In the genomic region with DNA sequence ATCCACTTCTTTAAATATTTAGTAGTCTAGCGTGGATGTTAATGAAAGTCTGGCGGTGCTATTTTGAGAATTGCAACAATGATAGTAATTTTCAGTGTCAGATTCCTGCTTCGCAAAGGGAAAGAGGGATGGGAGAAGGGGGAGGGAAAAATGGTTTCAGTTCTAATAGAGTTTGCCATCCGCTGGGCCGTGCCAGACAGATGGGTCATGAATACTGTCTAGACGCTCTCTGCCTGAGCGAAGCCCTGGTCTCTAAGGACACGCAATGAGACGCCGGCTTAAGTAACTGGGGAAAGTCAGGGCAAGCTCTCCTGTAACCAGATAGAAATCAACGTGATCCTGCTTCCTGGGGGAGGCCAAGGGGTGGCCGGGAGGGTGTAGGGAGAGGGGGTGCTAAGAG, we compare ENCODE assay signal across 11 cellular contexts.
DNase-seq lines count a peak whose midpoint lies in the region; ATAC-seq and TF ChIP-seq lines count a peak whose summit lies in the region.
"Had no signal": no experiment of that assay in that cellular context is flagged by ENCODE, and none has a peak within 500 bp of the region (broad histone marks: within the 10 kb centered on the region; RNA-seq: fewer than 3 reads in every experiment).

No MANE protein-coding gene starts in this region.

- TF ChIP-seq CTCF in fibroblast of mammary gland (conservative IDR thresholded peaks at IDR 0.05; ENCODE audit: control insufficient read depth, insufficient read depth, low read depth, low read length) (no peak), psoas muscle (IDR thresholded peaks at IDR 0.05) (no peak)

- 17 to 28% (median 22%) methylated on average over 12 of the region's 12 CpGs for WGBS in psoas muscle, 3 donors

- intact Hi-C loops in psoas muscle (cut with DNase I) = loop anchor here in 1 of 2 donors (5.0 kb wide), 1 partner anchor 225 kb away; no protein-coding TSS in a partner anchor

- H3K4me1 ChIP-seq in psoas muscle = peaks cover 45% of the 10 kb centered on the region

- H3K9me3 ChIP-seq in psoas muscle = no peaks in the 10 kb centered on the region
- H3K9me3 ChIP-seq: neutrophil had no signal

- no peak overlapping the region for H3K4me3 ChIP-seq in fibroblast of mammary gland (ENCODE audit: control insufficient read depth, low read depth, low read length)
- H3K4me3 ChIP-seq in psoas muscle = peak overlapping the region; percentile 40

- peak; percentile 87 to 91 (median 89) for ATAC-seq in psoas muscle
- ATAC-seq in GM19035 (IDR thresholded peaks at IDR 0.05; ENCODE audit: unreplicated experiment) = no peak

- no peaks in the 10 kb centered on the region for H3K27me3 ChIP-seq in psoas muscle (ENCODE audit: insufficient read depth in 3 of 3, low read length in 2 of 3)
- H3K27me3 ChIP-seq: neutrophil had no signal

- H3K36me3 ChIP-seq in psoas muscle (ENCODE audit: insufficient read depth in 1 of 2, low read depth in 1 of 2) = no peaks in the 10 kb centered on the region
- H3K36me3 ChIP-seq: neutrophil had no signal

- peak; percentile 10 for DNase-seq in EL
- DNase-seq in NCI-H69 (lab: John Stamatoyannopoulos, UW) = peak; percentile 96
- DNase-seq in fibroblast of mammary gland (ENCODE audit: low read depth) = peak; percentile 23
- DNase-seq in psoas muscle = peak; percentile 71 to 82
- no peak for DNase-seq in HK-2 (ENCODE audit: unreplicated experiment)
- no peak for DNase-seq in SW 1271 (lab: John Stamatoyannopoulos, UW)
- no peak for DNase-seq in SW480 (ENCODE audit: low spot score)
- DNase-seq: activated effector memory CD4-positive, alpha-beta T cell treated with anti-CD3 and anti-CD28 coated beads, Interleukin-2, amount 50 U/mL, for 16 hours; NCI-H1105 treated with DMSO at 0.1 percent for 48 hours had no signal

- peak overlapping the region; percentile 28 for H3K27ac ChIP-seq in psoas muscle
- H3K27ac ChIP-seq: neutrophil had no signal

Comparison
In these comparisons a context has a peak if more than half of its experiments do, and no peak if none do; other contexts are left out.
1. DNase-seq: peak in EL (single experiment), NCI-H69 (single experiment), fibroblast of mammary gland (single experiment) and psoas muscle (2 of 2); none in HK-2 (single experiment), SW 1271 (0 of 2) and SW480 (single experiment).